8 cellular contexts compared by ENCODE assay signal in genomic region chr14:57391609-57392195, GRCh38. TPM values are rescaled to one million over a fixed set of nuclear protein-coding genes. Genes with fewer than 3 reads are reported as not detected.
DNase-seq lines count a peak whose midpoint lies in the region; ATAC-seq, FAIRE-seq and TF ChIP-seq lines count a peak whose summit lies in the region.

No MANE protein-coding gene starts in this region.

- H3K79me2 ChIP-seq in GM23338 (replicated peaks; ENCODE audit: insufficient read depth) (peaks cover 55% of the 10 kb centered on the region), endothelial cell of umbilical vein (ENCODE audit: control insufficient read depth, insufficient read depth, low read length) (peaks cover 46% of the 10 kb centered on the region), osteoblast (ENCODE audit: insufficient read depth, low read length) (peaks cover 57% of the 10 kb centered on the region)

- H3K9me3 ChIP-seq in Peyer's patch (no peaks in the 10 kb centered on the region), endothelial cell of umbilical vein (replicated peaks; ENCODE audit: control insufficient read depth, insufficient read depth, low read length) (no peaks in the 10 kb centered on the region), osteoblast (ENCODE audit: low read depth, low read length) (no peaks in the 10 kb centered on the region)

- CTCF ChIA-PET in endothelial cell of umbilical vein (lab: Charles Lee): interaction anchor here (1.4 to 2.6 kb wide), 3 partner anchors 13 to 909 kb away, joined by 3 to 11 read pairs (median 7); no protein-coding TSS in a partner anchor

- H3K4me2 ChIP-seq in GM23338 (peak overlapping the region; percentile 93), endothelial cell of umbilical vein (ENCODE audit: insufficient read depth, low read length) (peak overlapping the region; percentile 94), osteoblast (ENCODE audit: insufficient read depth, low read length) (peak overlapping the region; percentile 89)

- no peak overlapping the region for H3K27ac ChIP-seq in GM23338 (ENCODE audit: low read depth)
- H3K27ac ChIP-seq in Peyer's patch: peak overlapping the region; percentile 83 to 94 (median 90)
- H3K27ac ChIP-seq in endothelial cell of umbilical vein (ENCODE audit: insufficient read depth, low read depth, low read length): peak overlapping the region; percentile 56
- peak overlapping the region; percentile 47 for H3K27ac ChIP-seq in osteoblast (ENCODE audit: low read depth, low read length)

- DNase-seq in GM23338 (ENCODE audit: low spot score) (no peak), Peyer's patch (no peak), endothelial cell of umbilical vein (ENCODE audit: low read depth, low spot score) (peak; percentile 47), osteoblast (ENCODE audit: insufficient read length, low spot score, missing footprints) (no peak), occipital lobe (lab: John Stamatoyannopoulos, UW) (no peak), HuH-7 (ENCODE audit: low spot score) (no peak)
- no peak for DNase-seq in activated CD8-positive, alpha-beta memory T cell treated with anti-CD3 and anti-CD28 coated beads for 24 hours
- no peak for DNase-seq in activated CD4-positive, alpha-beta T cell treated with anti-CD3 and anti-CD28 coated beads, Interleukin-2, amount 50 U/mL, for 1 hour

- peak overlapping the region; percentile 93 for H3K4me3 Mint-ChIP-seq in GM23338

- FAIRE-seq in endothelial cell of umbilical vein (lab: Jason Lieb, UNC): no peak

- no peak for ATAC-seq in GM23338

- H3K9me2 ChIP-seq in GM23338 (ENCODE audit: insufficient read depth): no peaks in the 10 kb centered on the region

- H4K20me1 ChIP-seq in GM23338 (replicated peaks; ENCODE audit: insufficient read depth) (peaks cover 17% of the 10 kb centered on the region; the same call in 1 of the 2 replicates), endothelial cell of umbilical vein (replicated peaks; ENCODE audit: control insufficient read depth, extremely low read depth, insufficient read depth, low read length) (peaks cover 3% of the 10 kb centered on the region), osteoblast (ENCODE audit: insufficient read depth, low read length) (peaks cover 17% of the 10 kb centered on the region)

- H3F3A ChIP-seq in GM23338 (replicated peaks; ENCODE audit: low read depth): no peaks in the 10 kb centered on the region

- intact Hi-C loops in endothelial cell of umbilical vein (cut with micrococcal nuclease): loop anchor here (1.0 to 10.0 kb wide), 3 partner anchors 10 to 817 kb away; partner anchors contain the start of gene TMEM260

- H2AFZ ChIP-seq in GM23338: no peak overlapping the region
- H2AFZ ChIP-seq in endothelial cell of umbilical vein (ENCODE audit: low read depth, low read length): peak overlapping the region; percentile 87
- peak overlapping the region; percentile 25 for H2AFZ ChIP-seq in osteoblast (ENCODE audit: low read length)

- H3K4me1 ChIP-seq in GM23338 (ENCODE audit: insufficient read depth): peaks cover 18% of the 10 kb centered on the region
- peaks cover 0 to 12% (median 0%) of the 10 kb centered on the region in 4 donors for H3K4me1 ChIP-seq in Peyer's patch
- peaks cover 20% of the 10 kb centered on the region for H3K4me1 ChIP-seq in endothelial cell of umbilical vein (ENCODE audit: control insufficient read depth, extremely low read depth, insufficient read depth, low read length)
- H3K4me1 ChIP-seq in osteoblast (ENCODE audit: insufficient read depth, low read length): peaks cover 9% of the 10 kb centered on the region

- no peak overlapping the region for H3K27ac Mint-ChIP-seq in GM23338

- dilution Hi-C loops in endothelial cell of umbilical vein (cut with MboI; ENCODE audit: extremely low pct_ligation_motif_present, low sequenced_read_pairs): no loop called here

- no TSS peak for BruUV-seq in endothelial cell of umbilical vein (replicated peaks; lab: Mats Ljungman, UMichigan)

- H3K36me3 Mint-ChIP-seq in GM23338 (ENCODE audit: low read depth): peaks cover 14% of the 10 kb centered on the region; the same call in 2 of the 3 replicates

- TF ChIP-seq POLR2A in Peyer's patch (IDR thresholded peaks at IDR 0.05) (no peak), endothelial cell of umbilical vein (IDR thresholded peaks at IDR 0.05; ENCODE audit: low read depth, low read length) (no peak)

- no peak for TF ChIP-seq CTCF in GM23338 (conservative IDR thresholded peaks at IDR 0.05; ENCODE audit: low read depth in 2 of 2)
- TF ChIP-seq CTCF in Peyer's patch (IDR thresholded peaks at IDR 0.05): no peak
- no peak for TF ChIP-seq CTCF in endothelial cell of umbilical vein (IDR thresholded peaks at IDR 0.05; ENCODE audit: extremely low read depth in 1 of 2, insufficient read depth in 1 of 2, low read depth in 1 of 2, low read length in 2 of 2)
- no peak for TF ChIP-seq CTCF in osteoblast (IDR thresholded peaks at IDR 0.05; ENCODE audit: extremely low read depth, low read depth, low read length)

- POLR2A ChIA-PET in endothelial cell of umbilical vein (lab: Charles Lee): interaction anchor here (0.5 to 1.2 kb wide), 2 partner anchors 29 to 871 kb away, joined by 5 read pairs; no protein-coding TSS in a partner anchor

- peak overlapping the region; percentile 62 for H3K9ac ChIP-seq in endothelial cell of umbilical vein (replicated peaks; ENCODE audit: extremely low read depth, insufficient read depth, low read length)

- no peaks in the 10 kb centered on the region for H3K27me3 Mint-ChIP-seq in GM23338 (ENCODE audit: insufficient read depth, low read depth, poor library complexity)

- H3K9me3 Mint-ChIP-seq in GM23338: no peaks in the 10 kb centered on the region; the same call in 2 of the 3 replicates

- no peaks in the 10 kb centered on the region for H3K36me3 ChIP-seq in GM23338 (ENCODE audit: insufficient read depth)
- H3K36me3 ChIP-seq in Peyer's patch: no peaks in the 10 kb centered on the region
- peaks cover 0 to 2% of the 10 kb centered on the region in 2 experiments for H3K36me3 ChIP-seq in endothelial cell of umbilical vein (ENCODE audit: control insufficient read depth in 2 of 2, extremely low read depth in 1 of 2, insufficient read depth in 2 of 2, low read length in 2 of 2)
- H3K36me3 ChIP-seq in osteoblast (ENCODE audit: insufficient read depth, low read length): no peaks in the 10 kb centered on the region

- H3K27me3 ChIP-seq in GM23338 (ENCODE audit: insufficient read depth): no peaks in the 10 kb centered on the region
- no peaks in the 10 kb centered on the region for H3K27me3 ChIP-seq in Peyer's patch
- H3K27me3 ChIP-seq in endothelial cell of umbilical vein (ENCODE audit: control insufficient read depth in 2 of 2, insufficient read depth in 2 of 2, low read length in 2 of 2): no peaks in the 10 kb centered on the region
- no peaks in the 10 kb centered on the region for H3K27me3 ChIP-seq in osteoblast (ENCODE audit: insufficient read depth, low read length)

- peaks cover 27% of the 10 kb centered on the region for H3K4me1 Mint-ChIP-seq in GM23338

- no peaks in the 10 kb centered on the region for H3K9me1 ChIP-seq in endothelial cell of umbilical vein (replicated peaks; ENCODE audit: control insufficient read depth, extremely low read depth, insufficient read depth, low read length)

- H3K4me3 ChIP-seq in GM23338 (peak overlapping the region; percentile 91), Peyer's patch (peak overlapping the region; percentile 79 to 98 (median 89)), endothelial cell of umbilical vein (replicated peaks in 1 of 3; ENCODE audit: insufficient read depth in 1 of 3, low read depth in 1 of 3, low read length in 3 of 3) (peak overlapping the region; percentile 36 to 95 (median 94)), osteoblast (ENCODE audit: insufficient read depth, low read length) (peak overlapping the region; percentile 86)

TF ChIP-seq in GM23338, 12 proteins besides CTCF, POLR2A, EP300 and RAD21:
- TF ChIP-seq EZH2 (IDR thresholded peaks at IDR 0.05; ENCODE audit: low read depth, unreplicated experiment): no peak
- TF ChIP-seq, protein P1, sequence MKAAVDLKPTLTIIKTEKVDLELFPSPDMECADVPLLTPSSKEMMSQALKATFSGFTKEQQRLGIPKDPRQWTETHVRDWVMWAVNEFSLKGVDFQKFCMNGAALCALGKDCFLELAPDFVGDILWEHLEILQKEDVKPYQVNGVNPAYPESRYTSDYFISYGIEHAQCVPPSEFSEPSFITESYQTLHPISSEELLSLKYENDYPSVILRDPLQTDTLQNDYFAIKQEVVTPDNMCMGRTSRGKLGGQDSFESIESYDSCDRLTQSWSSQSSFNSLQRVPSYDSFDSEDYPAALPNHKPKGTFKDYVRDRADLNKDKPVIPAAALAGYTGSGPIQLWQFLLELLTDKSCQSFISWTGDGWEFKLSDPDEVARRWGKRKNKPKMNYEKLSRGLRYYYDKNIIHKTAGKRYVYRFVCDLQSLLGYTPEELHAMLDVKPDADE (IDR thresholded peaks at IDR 0.05): no peak

TF ChIP-seq in endothelial cell of umbilical vein, 7 proteins besides CTCF, POLR2A, EP300 and RAD21:
- no peak for TF ChIP-seq JUN (IDR thresholded peaks at IDR 0.05; ENCODE audit: borderline replicate concordance, insufficient read depth, insufficient read length, low read depth)
- no peak for TF ChIP-seq FOS (IDR thresholded peaks at IDR 0.05; ENCODE audit: borderline replicate concordance, insufficient read depth, low read length)
- no peak for TF ChIP-seq EZH2 (IDR thresholded peaks at IDR 0.05; ENCODE audit: borderline replicate concordance, low read depth, low read length, severe bottlenecking)
- TF ChIP-seq GATA2 (IDR thresholded peaks at IDR 0.05; ENCODE audit: insufficient read depth, insufficient read length, low read depth, low read length): no peak
- TF ChIP-seq MYC (IDR thresholded peaks at IDR 0.05; ENCODE audit: low read depth, low read length): no peak

RNA-seq across cellular contexts. Expression of gene NAA30, which starts 1.3 kb away (rescaled TPM):
- total RNA-seq in GM23338 (2014; rRNA removed; shearing (Covaris generic)): 27.1 and 36.4 TPM in 2 replicates
- polyA plus RNA-seq in GM23338 (2016; fragmentation: Nextera tagmentation; extraction: Ambion mirVana) (7.1 and 7.5 TPM in 2 replicates), endothelial cell of umbilical vein (4.8 and 5.4 TPM in 2 replicates)
- total RNA-seq in Peyer's patch (10 to 100 TPM in 2 of 4 donors, 1 to 10 TPM in 2; 8.9 to 20.3 (median 10.4) TPM), endothelial cell of umbilical vein (21.8 and 22.1 TPM in 2 replicates), osteoblast (19.5 and 21.8 TPM in 2 replicates), occipital lobe (80.2 TPM)
- 6.0 and 6.8 TPM in 2 replicates for polyA plus RNA-seq in endothelial cell of umbilical vein (2011; cell fraction: cytosol; rRNA removed)
- polyA plus RNA-seq in endothelial cell of umbilical vein (2011; cell fraction: nucleus; rRNA removed): 5.8 and 6.3 TPM in 2 replicates
- polyA plus RNA-seq in endothelial cell of umbilical vein (2012): 13.9 and 20.8 TPM in 2 replicates
- 29.1 and 30.5 TPM in 2 replicates for polyA minus RNA-seq in endothelial cell of umbilical vein
- polyA minus RNA-seq in endothelial cell of umbilical vein (2011; cell fraction: cytosol; rRNA and poly(A)+ RNA removed): 12.7 TPM
- 13.0 and 21.2 TPM in 2 replicates for polyA minus RNA-seq in endothelial cell of umbilical vein (2011; cell fraction: nucleus; rRNA and poly(A)+ RNA removed)
